29 cellular contexts compared by ENCODE assay signal in genomic region chr7:124354206-124354605, GRCh38.
"Had no signal": no experiment of that assay in that cellular context is flagged by ENCODE, and none has a peak within 500 bp of the region (broad histone marks: within the 10 kb centered on the region; RNA-seq: fewer than 3 reads in every experiment).

No MANE protein-coding gene starts in this region.

- H3K4me3 ChIP-seq: colonic mucosa, esophagus squamous epithelium, gastrocnemius medialis, heart left ventricle, hepatocyte, left lung, lower lobe of right lung, mucosa of descending colon had no signal

- H3K27me3 Mint-ChIP-seq: dendritic cell treated with granulocyte-macrophage colony-stimulating factor and Interleukin-4, amounts not matched to agents 40 ng/mL and 50 ng/mL, for 4 days; effector memory CD8-positive, alpha-beta T cell; naive B cell; naive thymus-derived CD8-positive, alpha-beta T cell had no signal

- H3K36me3 Mint-ChIP-seq: immature natural killer cell; mesothelial cell of epicardium; naive B cell; naive thymus-derived CD8-positive, alpha-beta T cell had no signal

- FAIRE-seq: endometrium, islet of Langerhans, keratinocyte had no signal

- DNase-seq: colonic mucosa; cortex of kidney; effector CD8-positive, alpha-beta T cell; effector memory CD8-positive, alpha-beta T cell; endodermal cell; erythroblast; esophagus squamous epithelium; foreskin fibroblast; foreskin melanocyte; gastrocnemius medialis; heart left ventricle; hypothalamus; immature natural killer cell; left cardiac atrium; left lung; left ventricle myocardium superior; lower lobe of right lung; mesenchymal stem cell; mucosa of descending colon; naive B cell; naive thymus-derived CD8-positive, alpha-beta T cell had no signal

- H3K9me3 ChIP-seq: colonic mucosa, esophagus squamous epithelium, gastrocnemius medialis, heart left ventricle, left lung, lower lobe of right lung, mucosa of descending colon had no signal

- ATAC-seq: effector memory CD8-positive, alpha-beta T cell; esophagus mucosa; gastrocnemius medialis; heart left ventricle; left cardiac atrium; left lung; left ventricle myocardium superior; lower lobe of right lung; mucosa of descending colon; naive thymus-derived CD8-positive, alpha-beta T cell had no signal

- H3K4me2 ChIP-seq: hepatocyte had no signal

- H3K4me1 Mint-ChIP-seq: immature natural killer cell; mesothelial cell of epicardium; naive B cell; naive thymus-derived CD8-positive, alpha-beta T cell had no signal

- H3K27ac ChIP-seq: colonic mucosa, epithelial cell of prostate, esophagus squamous epithelium, gastrocnemius medialis, heart left ventricle, hepatocyte, left lung, lower lobe of right lung had no signal

- H3K79me2 ChIP-seq: hepatocyte had no signal

- H3K9me3 Mint-ChIP-seq: endodermal cell had no signal

- H2AFZ ChIP-seq: hepatocyte had no signal

- H3K36me3 ChIP-seq: colonic mucosa, esophagus squamous epithelium, gastrocnemius medialis, heart left ventricle, left lung, lower lobe of right lung had no signal

- H3K27me3 ChIP-seq: colonic mucosa, esophagus squamous epithelium, gastrocnemius medialis, heart left ventricle, hepatocyte, left lung had no signal

- H3K27ac Mint-ChIP-seq: dendritic cell treated with granulocyte-macrophage colony-stimulating factor and Interleukin-4, amounts not matched to agents 40 ng/mL and 50 ng/mL, for 4 days; effector memory CD8-positive, alpha-beta T cell; endodermal cell; immature natural killer cell; mesothelial cell of epicardium; naive B cell; naive thymus-derived CD8-positive, alpha-beta T cell had no signal

- H3K4me1 ChIP-seq: colonic mucosa, esophagus squamous epithelium, gastrocnemius medialis, left lung, lower lobe of right lung had no signal

- H3K4me3 Mint-ChIP-seq: dendritic cell treated with granulocyte-macrophage colony-stimulating factor and Interleukin-4, amounts not matched to agents 40 ng/mL and 50 ng/mL, for 4 days; effector memory CD8-positive, alpha-beta T cell; endodermal cell; immature natural killer cell; mesothelial cell of epicardium; naive B cell; naive thymus-derived CD8-positive, alpha-beta T cell had no signal
